In genomic region chr4:153013202-153013988, GRCh38 we compare ENCODE assay signal across 15 cellular contexts.
"Had no signal": no experiment of that assay in that cellular context is flagged by ENCODE, and none has a peak within 500 bp of the region (broad histone marks: within the 10 kb centered on the region; RNA-seq: fewer than 3 reads in every experiment).

No MANE protein-coding gene starts in this region.

- DNase-seq: activated CD4-positive, alpha-beta T cell treated with anti-CD3 and anti-CD28 coated beads for 36 hours; activated CD8-positive, alpha-beta memory T cell treated with anti-CD3 and anti-CD28 coated beads, Interleukin-2, amount 50 U/mL, for 48 hours; activated CD8-positive, alpha-beta T cell treated with anti-CD3 and anti-CD28 coated beads, Interleukin-2, amount 10 ng/mL, durations not matched to agents 7 days and 5 days; colonic mucosa; hypothalamus; naive thymus-derived CD8-positive, alpha-beta T cell; posterior cingulate gyrus; T1000; tibial artery had no signal

- H3K4me1 ChIP-seq: ascending aorta, colonic mucosa, tibial artery, vagina had no signal

- H3K4me1 Mint-ChIP-seq: activated CD4-positive, alpha-beta T cell treated with anti-CD3 and anti-CD28 coated beads for 36 hours had no signal

- H3K9me3 ChIP-seq: ascending aorta, colonic mucosa, tibial artery, vagina had no signal

- ATAC-seq: activated CD4-positive, alpha-beta T cell treated with anti-CD3 and anti-CD28 coated beads for 36 hours; activated CD8-positive, alpha-beta T cell treated with anti-CD3 and anti-CD28 coated beads, Interleukin-2, amount 10 ng/mL, durations not matched to agents 7 days and 5 days; naive thymus-derived CD8-positive, alpha-beta T cell had no signal

- H3K27ac ChIP-seq: ascending aorta, colonic mucosa, tibial artery, vagina had no signal

- H3K4me3 ChIP-seq: ascending aorta, colonic mucosa, lung, smooth muscle cell, tibial artery, vagina had no signal

- H3K27ac Mint-ChIP-seq: activated CD4-positive, alpha-beta T cell treated with anti-CD3 and anti-CD28 coated beads for 36 hours; activated CD8-positive, alpha-beta T cell treated with anti-CD3 and anti-CD28 coated beads, Interleukin-2, amount 10 ng/mL, durations not matched to agents 7 days and 5 days had no signal

- FAIRE-seq: bronchial epithelial cell, endothelial cell of umbilical vein had no signal

- H3K27me3 ChIP-seq: ascending aorta, colonic mucosa, tibial artery, vagina had no signal

- H3K27me3 Mint-ChIP-seq: activated CD4-positive, alpha-beta T cell treated with anti-CD3 and anti-CD28 coated beads for 36 hours had no signal

- H3K36me3 ChIP-seq: ascending aorta, colonic mucosa, tibial artery, vagina had no signal

- H3K4me3 Mint-ChIP-seq: activated CD4-positive, alpha-beta T cell treated with anti-CD3 and anti-CD28 coated beads for 36 hours; activated CD8-positive, alpha-beta T cell treated with anti-CD3 and anti-CD28 coated beads, Interleukin-2, amount 10 ng/mL, durations not matched to agents 7 days and 5 days; naive thymus-derived CD8-positive, alpha-beta T cell had no signal

- H3K4me2 ChIP-seq: smooth muscle cell had no signal
